1 cellular context compared by ENCODE assay signal in the genomic region with DNA sequence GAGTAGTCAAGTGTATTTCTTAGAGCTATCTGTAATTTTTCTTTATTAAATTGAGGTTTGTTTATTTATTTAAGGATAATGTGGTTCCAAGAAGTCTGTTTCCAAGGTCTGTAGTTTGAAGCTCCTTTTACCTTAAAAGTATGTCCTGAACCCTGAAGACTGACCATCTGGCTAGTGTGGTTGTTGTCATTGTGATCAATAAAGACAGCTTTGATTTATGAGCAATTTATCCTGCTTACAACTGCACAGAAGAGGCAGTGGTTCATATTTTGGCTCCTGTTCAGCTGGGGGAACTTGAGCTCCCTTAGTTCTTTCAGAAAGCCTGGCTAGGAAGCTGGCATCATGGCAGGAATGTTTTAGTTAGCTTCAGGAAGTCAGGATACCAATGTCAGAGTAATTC.
A peak's percentile ranks its signal among the peaks of the same experiment; 100 is the strongest.
TF ChIP-seq lines count a peak whose summit lies in the region.

No MANE protein-coding gene starts in this region.

TF ChIP-seq in HEK293, 187 proteins besides CTCF, POLR2A, EP300 and RAD21 (continued from another document):
- TF ChIP-seq, protein P1, sequence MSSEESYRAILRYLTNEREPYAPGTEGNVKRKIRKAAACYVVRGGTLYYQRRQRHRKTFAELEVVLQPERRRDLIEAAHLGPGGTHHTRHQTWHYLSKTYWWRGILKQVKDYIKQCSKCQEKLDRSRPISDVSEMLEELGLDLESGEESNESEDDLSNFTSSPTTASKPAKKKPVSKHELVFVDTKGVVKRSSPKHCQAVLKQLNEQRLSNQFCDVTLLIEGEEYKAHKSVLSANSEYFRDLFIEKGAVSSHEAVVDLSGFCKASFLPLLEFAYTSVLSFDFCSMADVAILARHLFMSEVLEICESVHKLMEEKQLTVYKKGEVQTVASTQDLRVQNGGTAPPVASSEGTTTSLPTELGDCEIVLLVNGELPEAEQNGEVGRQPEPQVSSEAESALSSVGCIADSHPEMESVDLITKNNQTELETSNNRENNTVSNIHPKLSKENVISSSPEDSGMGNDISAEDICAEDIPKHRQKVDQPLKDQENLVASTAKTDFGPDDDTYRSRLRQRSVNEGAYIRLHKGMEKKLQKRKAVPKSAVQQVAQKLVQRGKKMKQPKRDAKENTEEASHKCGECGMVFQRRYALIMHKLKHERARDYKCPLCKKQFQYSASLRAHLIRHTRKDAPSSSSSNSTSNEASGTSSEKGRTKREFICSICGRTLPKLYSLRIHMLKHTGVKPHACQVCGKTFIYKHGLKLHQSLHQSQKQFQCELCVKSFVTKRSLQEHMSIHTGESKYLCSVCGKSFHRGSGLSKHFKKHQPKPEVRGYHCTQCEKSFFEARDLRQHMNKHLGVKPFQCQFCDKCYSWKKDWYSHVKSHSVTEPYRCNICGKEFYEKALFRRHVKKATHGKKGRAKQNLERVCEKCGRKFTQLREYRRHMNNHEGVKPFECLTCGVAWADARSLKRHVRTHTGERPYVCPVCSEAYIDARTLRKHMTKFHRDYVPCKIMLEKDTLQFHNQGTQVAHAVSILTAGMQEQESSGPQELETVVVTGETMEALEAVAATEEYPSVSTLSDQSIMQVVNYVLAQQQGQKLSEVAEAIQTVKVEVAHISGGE (tag by site-specific recombination; conservative IDR thresholded peaks at IDR 0.05; ENCODE audit: low read depth): no peak
- TF ChIP-seq ZFP37 (tag by site-specific recombination; IDR thresholded peaks at IDR 0.05): no peak
- TF ChIP-seq ZNF223 (tag by site-specific recombination; IDR thresholded peaks at IDR 0.05): no peak
- TF ChIP-seq, protein P2, sequence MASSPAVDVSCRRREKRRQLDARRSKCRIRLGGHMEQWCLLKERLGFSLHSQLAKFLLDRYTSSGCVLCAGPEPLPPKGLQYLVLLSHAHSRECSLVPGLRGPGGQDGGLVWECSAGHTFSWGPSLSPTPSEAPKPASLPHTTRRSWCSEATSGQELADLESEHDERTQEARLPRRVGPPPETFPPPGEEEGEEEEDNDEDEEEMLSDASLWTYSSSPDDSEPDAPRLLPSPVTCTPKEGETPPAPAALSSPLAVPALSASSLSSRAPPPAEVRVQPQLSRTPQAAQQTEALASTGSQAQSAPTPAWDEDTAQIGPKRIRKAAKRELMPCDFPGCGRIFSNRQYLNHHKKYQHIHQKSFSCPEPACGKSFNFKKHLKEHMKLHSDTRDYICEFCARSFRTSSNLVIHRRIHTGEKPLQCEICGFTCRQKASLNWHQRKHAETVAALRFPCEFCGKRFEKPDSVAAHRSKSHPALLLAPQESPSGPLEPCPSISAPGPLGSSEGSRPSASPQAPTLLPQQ (tag by site-specific recombination; IDR thresholded peaks at IDR 0.05): no peak; the same call in 1 of the 2 replicates
- no peak for TF ChIP-seq YY1 (tag by site-specific recombination; IDR thresholded peaks at IDR 0.05)
- no peak for TF ChIP-seq ZNF747 (tag by site-specific recombination; IDR thresholded peaks at IDR 0.05)
- TF ChIP-seq ZBTB1 (tag by site-specific recombination; IDR thresholded peaks at IDR 0.05): no peak
- TF ChIP-seq ZEB2 (tag by site-specific recombination; IDR thresholded peaks at IDR 0.05): peak; percentile 78
- TF ChIP-seq OSR2 (tag by site-specific recombination; IDR thresholded peaks at IDR 0.05): peak; percentile 92
- TF ChIP-seq ZNF660 (tag by site-specific recombination; IDR thresholded peaks at IDR 0.05): no peak
- no peak for TF ChIP-seq SP3 (tag by site-specific recombination; IDR thresholded peaks at IDR 0.05)
- TF ChIP-seq ZNF792 (tag by site-specific recombination; IDR thresholded peaks at IDR 0.05): no peak
- TF ChIP-seq, protein P3, sequence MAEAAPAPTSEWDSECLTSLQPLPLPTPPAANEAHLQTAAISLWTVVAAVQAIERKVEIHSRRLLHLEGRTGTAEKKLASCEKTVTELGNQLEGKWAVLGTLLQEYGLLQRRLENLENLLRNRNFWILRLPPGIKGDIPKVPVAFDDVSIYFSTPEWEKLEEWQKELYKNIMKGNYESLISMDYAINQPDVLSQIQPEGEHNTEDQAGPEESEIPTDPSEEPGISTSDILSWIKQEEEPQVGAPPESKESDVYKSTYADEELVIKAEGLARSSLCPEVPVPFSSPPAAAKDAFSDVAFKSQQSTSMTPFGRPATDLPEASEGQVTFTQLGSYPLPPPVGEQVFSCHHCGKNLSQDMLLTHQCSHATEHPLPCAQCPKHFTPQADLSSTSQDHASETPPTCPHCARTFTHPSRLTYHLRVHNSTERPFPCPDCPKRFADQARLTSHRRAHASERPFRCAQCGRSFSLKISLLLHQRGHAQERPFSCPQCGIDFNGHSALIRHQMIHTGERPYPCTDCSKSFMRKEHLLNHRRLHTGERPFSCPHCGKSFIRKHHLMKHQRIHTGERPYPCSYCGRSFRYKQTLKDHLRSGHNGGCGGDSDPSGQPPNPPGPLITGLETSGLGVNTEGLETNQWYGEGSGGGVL (tag by site-specific recombination; IDR thresholded peaks at IDR 0.05): no peak
- TF ChIP-seq, protein P4, sequence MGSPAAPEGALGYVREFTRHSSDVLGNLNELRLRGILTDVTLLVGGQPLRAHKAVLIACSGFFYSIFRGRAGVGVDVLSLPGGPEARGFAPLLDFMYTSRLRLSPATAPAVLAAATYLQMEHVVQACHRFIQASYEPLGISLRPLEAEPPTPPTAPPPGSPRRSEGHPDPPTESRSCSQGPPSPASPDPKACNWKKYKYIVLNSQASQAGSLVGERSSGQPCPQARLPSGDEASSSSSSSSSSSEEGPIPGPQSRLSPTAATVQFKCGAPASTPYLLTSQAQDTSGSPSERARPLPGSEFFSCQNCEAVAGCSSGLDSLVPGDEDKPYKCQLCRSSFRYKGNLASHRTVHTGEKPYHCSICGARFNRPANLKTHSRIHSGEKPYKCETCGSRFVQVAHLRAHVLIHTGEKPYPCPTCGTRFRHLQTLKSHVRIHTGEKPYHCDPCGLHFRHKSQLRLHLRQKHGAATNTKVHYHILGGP (tag by site-specific recombination; IDR thresholded peaks at IDR 0.05): peak; percentile 68
- TF ChIP-seq ZNF48 (tag by site-specific recombination; IDR thresholded peaks at IDR 0.05): no peak
- TF ChIP-seq ZNF776 (tag by site-specific recombination; IDR thresholded peaks at IDR 0.05; ENCODE audit: borderline replicate concordance): no peak
- no peak for TF ChIP-seq ZNF664 (tag by site-specific recombination; IDR thresholded peaks at IDR 0.05)
- TF ChIP-seq ZNF521 (tag by site-specific recombination; IDR thresholded peaks at IDR 0.05): no peak
- TF ChIP-seq ZNF561 (tag by site-specific recombination; IDR thresholded peaks at IDR 0.05; ENCODE audit: borderline replicate concordance): no peak
- TF ChIP-seq, protein P5, sequence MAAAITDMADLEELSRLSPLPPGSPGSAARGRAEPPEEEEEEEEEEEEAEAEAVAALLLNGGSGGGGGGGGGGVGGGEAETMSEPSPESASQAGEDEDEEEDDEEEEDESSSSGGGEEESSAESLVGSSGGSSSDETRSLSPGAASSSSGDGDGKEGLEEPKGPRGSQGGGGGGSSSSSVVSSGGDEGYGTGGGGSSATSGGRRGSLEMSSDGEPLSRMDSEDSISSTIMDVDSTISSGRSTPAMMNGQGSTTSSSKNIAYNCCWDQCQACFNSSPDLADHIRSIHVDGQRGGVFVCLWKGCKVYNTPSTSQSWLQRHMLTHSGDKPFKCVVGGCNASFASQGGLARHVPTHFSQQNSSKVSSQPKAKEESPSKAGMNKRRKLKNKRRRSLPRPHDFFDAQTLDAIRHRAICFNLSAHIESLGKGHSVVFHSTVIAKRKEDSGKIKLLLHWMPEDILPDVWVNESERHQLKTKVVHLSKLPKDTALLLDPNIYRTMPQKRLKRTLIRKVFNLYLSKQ (tag by site-specific recombination; IDR thresholded peaks at IDR 0.05; ENCODE audit: borderline replicate concordance): no peak
- no peak for TF ChIP-seq ZNF302 (tag by site-specific recombination; IDR thresholded peaks at IDR 0.05; ENCODE audit: low read depth)
- TF ChIP-seq, protein P6, sequence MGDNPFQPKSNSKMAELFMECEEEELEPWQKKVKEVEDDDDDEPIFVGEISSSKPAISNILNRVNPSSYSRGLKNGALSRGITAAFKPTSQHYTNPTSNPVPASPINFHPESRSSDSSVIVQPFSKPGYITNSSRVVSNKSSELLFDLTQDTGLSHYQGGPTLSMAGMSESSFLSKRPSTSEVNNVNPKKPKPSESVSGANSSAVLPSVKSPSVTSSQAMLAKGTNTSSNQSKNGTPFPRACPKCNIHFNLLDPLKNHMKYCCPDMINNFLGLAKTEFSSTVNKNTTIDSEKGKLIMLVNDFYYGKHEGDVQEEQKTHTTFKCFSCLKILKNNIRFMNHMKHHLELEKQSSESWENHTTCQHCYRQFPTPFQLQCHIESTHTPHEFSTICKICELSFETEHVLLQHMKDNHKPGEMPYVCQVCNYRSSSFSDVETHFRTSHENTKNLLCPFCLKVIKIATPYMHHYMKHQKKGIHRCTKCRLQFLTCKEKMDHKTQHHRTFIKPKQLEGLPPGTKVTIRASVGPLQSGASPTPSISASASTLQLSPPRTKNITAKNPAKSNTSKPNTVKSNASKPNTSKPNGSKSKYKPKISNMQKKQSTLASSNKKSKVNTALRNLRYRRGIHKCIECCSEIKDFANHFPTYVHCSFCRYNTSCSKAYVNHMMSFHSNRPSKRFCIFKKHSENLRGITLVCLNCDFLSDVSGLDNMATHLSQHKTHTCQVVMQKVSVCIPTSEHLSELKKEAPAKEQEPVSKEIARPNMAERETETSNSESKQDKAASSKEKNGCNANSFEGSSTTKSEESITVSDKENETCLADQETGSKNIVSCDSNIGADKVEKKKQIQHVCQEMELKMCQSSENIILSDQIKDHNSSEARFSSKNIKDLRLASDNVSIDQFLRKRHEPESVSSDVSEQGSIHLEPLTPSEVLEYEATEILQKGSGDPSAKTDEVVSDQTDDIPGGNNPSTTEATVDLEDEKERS (tag by site-specific recombination; IDR thresholded peaks at IDR 0.05): no peak
- TF ChIP-seq, protein P7, sequence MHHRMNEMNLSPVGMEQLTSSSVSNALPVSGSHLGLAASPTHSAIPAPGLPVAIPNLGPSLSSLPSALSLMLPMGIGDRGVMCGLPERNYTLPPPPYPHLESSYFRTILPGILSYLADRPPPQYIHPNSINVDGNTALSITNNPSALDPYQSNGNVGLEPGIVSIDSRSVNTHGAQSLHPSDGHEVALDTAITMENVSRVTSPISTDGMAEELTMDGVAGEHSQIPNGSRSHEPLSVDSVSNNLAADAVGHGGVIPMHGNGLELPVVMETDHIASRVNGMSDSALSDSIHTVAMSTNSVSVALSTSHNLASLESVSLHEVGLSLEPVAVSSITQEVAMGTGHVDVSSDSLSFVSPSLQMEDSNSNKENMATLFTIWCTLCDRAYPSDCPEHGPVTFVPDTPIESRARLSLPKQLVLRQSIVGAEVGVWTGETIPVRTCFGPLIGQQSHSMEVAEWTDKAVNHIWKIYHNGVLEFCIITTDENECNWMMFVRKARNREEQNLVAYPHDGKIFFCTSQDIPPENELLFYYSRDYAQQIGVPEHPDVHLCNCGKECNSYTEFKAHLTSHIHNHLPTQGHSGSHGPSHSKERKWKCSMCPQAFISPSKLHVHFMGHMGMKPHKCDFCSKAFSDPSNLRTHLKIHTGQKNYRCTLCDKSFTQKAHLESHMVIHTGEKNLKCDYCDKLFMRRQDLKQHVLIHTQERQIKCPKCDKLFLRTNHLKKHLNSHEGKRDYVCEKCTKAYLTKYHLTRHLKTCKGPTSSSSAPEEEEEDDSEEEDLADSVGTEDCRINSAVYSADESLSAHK (tag by site-specific recombination; IDR thresholded peaks at IDR 0.05): no peak
- TF ChIP-seq KLF10 (tag by site-specific recombination; IDR thresholded peaks at IDR 0.05): no peak
- TF ChIP-seq ZNF184 (tag by site-specific recombination; IDR thresholded peaks at IDR 0.05): no peak
- TF ChIP-seq ZNF560 (tag by site-specific recombination; IDR thresholded peaks at IDR 0.05; ENCODE audit: borderline replicate concordance): no peak
- TF ChIP-seq ZNF138 (tag by site-specific recombination; IDR thresholded peaks at IDR 0.05; ENCODE audit: borderline replicate concordance): no peak
- no peak for TF ChIP-seq PRDM1 (tag by site-specific recombination; IDR thresholded peaks at IDR 0.05)
- no peak for TF ChIP-seq GLIS1 (tag by site-specific recombination; IDR thresholded peaks at IDR 0.05)
- TF ChIP-seq ZNF121 (tag by site-specific recombination; IDR thresholded peaks at IDR 0.05): no peak
